ENCODE assay signal across 8 cellular contexts in the genomic region with DNA sequence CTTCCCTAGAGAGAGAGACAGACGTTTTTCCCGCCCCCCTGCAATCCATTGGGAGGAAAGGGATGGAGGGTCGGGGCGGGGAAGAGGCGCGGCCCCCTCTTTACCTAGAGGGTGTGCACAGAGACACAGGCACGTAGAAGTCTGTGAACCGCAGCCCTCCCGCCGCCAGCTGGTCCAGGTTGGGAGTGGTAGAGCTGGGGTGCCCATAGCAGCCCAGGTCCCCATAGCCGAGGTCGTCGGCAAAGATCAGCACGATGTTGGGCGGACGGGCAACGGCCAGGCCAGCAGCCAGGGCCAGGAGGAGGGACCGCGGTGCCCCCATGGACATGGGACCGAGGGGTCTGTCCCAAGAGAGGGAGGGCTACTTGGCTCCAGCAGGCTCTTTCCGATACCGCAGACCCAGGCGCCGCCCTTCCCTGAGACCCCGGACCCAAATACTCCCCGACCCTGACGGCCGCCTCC. TPM values are rescaled to one million over a fixed set of nuclear protein-coding genes. Genes with fewer than 3 reads are reported as not detected.
A peak's percentile ranks its signal among the peaks of the same experiment; 100 is the strongest.
DNase-seq lines count a peak whose midpoint lies in the region; ATAC-seq and TF ChIP-seq lines count a peak whose summit lies in the region.

No MANE protein-coding gene starts in this region.

- 7 to 11% methylated on average over 12 to 28 of the region's 28 CpGs for WGBS in endodermal cell (ENCODE audit: insufficient coverage in 1 of 2, insufficient read length in 1 of 2), 2 experiments

- H3K9me3 Mint-ChIP-seq in CD4-positive, alpha-beta T cell, result no peaks in the 10 kb centered on the region
- H3K9me3 Mint-ChIP-seq in endodermal cell, result no peaks in the 10 kb centered on the region
- no peaks in the 10 kb centered on the region for H3K9me3 Mint-ChIP-seq in naive thymus-derived CD8-positive, alpha-beta T cell

- no peak overlapping the region for H3K9ac ChIP-seq in endodermal cell (ENCODE audit: extremely low read depth, low read length, poor library complexity, severe bottlenecking)

- ATAC-seq in CD4-positive, alpha-beta T cell (ENCODE audit: poor library complexity), result no peak
- ATAC-seq in GM21786 (IDR thresholded peaks at IDR 0.05; ENCODE audit: unreplicated experiment), result peak; percentile 16
- peak in 1 of 2 donors; percentile 5 for ATAC-seq in naive thymus-derived CD8-positive, alpha-beta T cell

- no peaks in the 10 kb centered on the region for H3K9me3 ChIP-seq in CD4-positive, alpha-beta T cell (ENCODE audit: control insufficient read depth, low read length)
- H3K9me3 ChIP-seq in SJCRH30 (replicated peaks) (no peaks in the 10 kb centered on the region), endodermal cell (ENCODE audit: control insufficient read depth, low read length) (no peaks in the 10 kb centered on the region)

- peak overlapping the region; percentile 70 for H3K27ac ChIP-seq in CD4-positive, alpha-beta T cell (ENCODE audit: low read depth, low read length)
- H3K27ac ChIP-seq in SJCRH30 (no peak overlapping the region), endodermal cell (ENCODE audit: low read depth, low read length) (no peak overlapping the region)

- H3K4me1 ChIP-seq in SJCRH30, result no peaks in the 10 kb centered on the region; the same call in 1 of the 2 replicates
- H3K4me1 ChIP-seq in endodermal cell (ENCODE audit: control insufficient read depth, insufficient read depth, low read length), result peaks cover 4% of the 10 kb centered on the region

- H3K36me3 ChIP-seq in SJCRH30 (no peaks in the 10 kb centered on the region), endodermal cell (ENCODE audit: control insufficient read depth, insufficient read depth, low read length) (no peaks in the 10 kb centered on the region)

- H3K27ac Mint-ChIP-seq in CD4-positive, alpha-beta T cell, result peak overlapping the region; percentile 89
- H3K27ac Mint-ChIP-seq in endodermal cell, result no peak overlapping the region
- peak overlapping the region; percentile 45 to 92 (median 71) for H3K27ac Mint-ChIP-seq in naive thymus-derived CD8-positive, alpha-beta T cell

- peaks cover 35% of the 10 kb centered on the region for H3K4me1 Mint-ChIP-seq in CD4-positive, alpha-beta T cell (ENCODE audit: low read depth)
- peaks cover 6% of the 10 kb centered on the region for H3K4me1 Mint-ChIP-seq in endodermal cell
- H3K4me1 Mint-ChIP-seq in naive thymus-derived CD8-positive, alpha-beta T cell, result peaks cover 22 to 40% (median 36%) of the 10 kb centered on the region in 4 donors

- H3K27me3 Mint-ChIP-seq in CD4-positive, alpha-beta T cell, result no peaks in the 10 kb centered on the region
- H3K27me3 Mint-ChIP-seq in endodermal cell (ENCODE audit: insufficient read depth), result peaks cover 16% of the 10 kb centered on the region
- H3K27me3 Mint-ChIP-seq in naive thymus-derived CD8-positive, alpha-beta T cell, result no peaks in the 10 kb centered on the region

- intact Hi-C loops in CD4-positive, alpha-beta T cell (cut with DNase I, micrococcal nuclease), result no loop called here

- POLR2A ChIA-PET in CD4-positive, alpha-beta T cell (lab: Charles Lee), result interaction anchor here (0.7 to 1.4 kb wide), 7 partner anchors 44 to 377 kb away, joined by 3 to 9 read pairs (median 4); a partner anchor contains a TSS
- POLR2A ChIA-PET in naive thymus-derived CD8-positive, alpha-beta T cell (lab: Charles Lee), result interaction anchor here (0.7 to 3.1 kb wide), 9 partner anchors 15 to 436 kb away, joined by 3 to 13 read pairs (median 4); a partner anchor contains a TSS

- peak in 1 of 10 experiments; percentile 9 for DNase-seq in CD4-positive, alpha-beta T cell
- DNase-seq in SJCRH30 (no peak), endodermal cell (peak; percentile 76), dedifferentiated amniotic fluid mesenchymal stem cell (ENCODE audit: extremely low spot score) (no peak), A172 (ENCODE audit: low spot score) (no peak), SK-N-DZ (ENCODE audit: low spot score) (no peak)
- peak in 2 of 10 donors; percentile 18 to 34 for DNase-seq in naive thymus-derived CD8-positive, alpha-beta T cell

- H3K4me3 Mint-ChIP-seq in CD4-positive, alpha-beta T cell, result peak overlapping the region; percentile 89
- peak overlapping the region; percentile 73 for H3K4me3 Mint-ChIP-seq in endodermal cell
- H3K4me3 Mint-ChIP-seq in naive thymus-derived CD8-positive, alpha-beta T cell, result peak overlapping the region; percentile 72 to 87 (median 79)

- H3K27me3 ChIP-seq in CD4-positive, alpha-beta T cell (ENCODE audit: control insufficient read depth, insufficient read depth, low read length), result no peaks in the 10 kb centered on the region
- H3K27me3 ChIP-seq in SJCRH30 (no peaks in the 10 kb centered on the region), endodermal cell (ENCODE audit: control insufficient read depth, insufficient read depth, low read length, poor library complexity, severe bottlenecking) (no peaks in the 10 kb centered on the region)

- peak overlapping the region; percentile 58 for H3K4me3 ChIP-seq in SJCRH30
- H3K4me3 ChIP-seq in endodermal cell (ENCODE audit: low read length), result peak overlapping the region; percentile 82

- peaks cover 17% of the 10 kb centered on the region for H3K36me3 Mint-ChIP-seq in CD4-positive, alpha-beta T cell (ENCODE audit: low read depth)
- H3K36me3 Mint-ChIP-seq in endodermal cell (ENCODE audit: low read depth), result no peaks in the 10 kb centered on the region
- H3K36me3 Mint-ChIP-seq in naive thymus-derived CD8-positive, alpha-beta T cell, result peaks cover 0 to 8% (median 0%) of the 10 kb centered on the region in 3 donors

- no peak for TF ChIP-seq CTCF in CD4-positive, alpha-beta T cell (IDR thresholded peaks at IDR 0.05)
- no peak for TF ChIP-seq CTCF in endodermal cell (conservative IDR thresholded peaks at IDR 0.05)

- CTCF ChIA-PET in CD4-positive, alpha-beta T cell (lab: Charles Lee), result interaction anchor here (1.5 to 2.7 kb wide), 2 partner anchors 65 to 102 kb away, joined by 5 to 9 read pairs; a partner anchor contains a TSS

RNA-seq across cellular contexts. Expression of a gene that starts 0.5 kb away (rescaled TPM):
- total RNA-seq in CD4-positive, alpha-beta T cell, result 10 to 100 TPM; 52.3 to 54.4 TPM
- 1.8 TPM in 2 replicates for total RNA-seq in SJCRH30 (2014; rRNA removed; shearing (Covaris generic))
- 10 to 100 TPM; 28.6 to 30.6 TPM for total RNA-seq in endodermal cell
- 26.8 TPM for polyA plus RNA-seq in endodermal cell (2013, experiment 1 of 2)
- 23.1 TPM for polyA plus RNA-seq in endodermal cell (2013, experiment 2 of 2)
- 10 to 100 TPM; 88.4 to 88.9 TPM for total RNA-seq in naive thymus-derived CD8-positive, alpha-beta T cell
- polyA plus RNA-seq in naive thymus-derived CD8-positive, alpha-beta T cell, result 1 to 10 TPM; 7.2 to 9.3 (median 7.3) TPM
- 12.8 and 14.3 TPM in 2 replicates for total RNA-seq in A172 (2014; rRNA removed; shearing (Covaris generic))
- 6.9 and 11.8 TPM in 2 replicates for polyA plus RNA-seq in SK-N-DZ (2014; cell fraction: cytosol; rRNA removed)
- polyA plus RNA-seq in SK-N-DZ (2014; cell fraction: nucleus; rRNA removed), result 23.9 and 33.5 TPM in 2 replicates

RNA-seq across cellular contexts. Expression of a gene that starts 26.9 kb away (rescaled TPM):
- total RNA-seq in CD4-positive, alpha-beta T cell, result under 1 TPM; 0.31 to 0.52 TPM
- 0.48 and 0.99 TPM in 2 replicates for total RNA-seq in SJCRH30 (2014; rRNA removed; shearing (Covaris generic))
- total RNA-seq in endodermal cell, result 1 to 10 TPM; 1.2 to 1.4 TPM
- 8.8 TPM for polyA plus RNA-seq in endodermal cell (2013, experiment 1 of 2)
- polyA plus RNA-seq in endodermal cell (2013, experiment 2 of 2), result 7.0 TPM
- under 1 TPM; 0.22 to 0.62 TPM for total RNA-seq in naive thymus-derived CD8-positive, alpha-beta T cell
- not detected for polyA plus RNA-seq in naive thymus-derived CD8-positive, alpha-beta T cell
- 7.9 and 10.8 TPM in 2 replicates for total RNA-seq in A172 (2014; rRNA removed; shearing (Covaris generic))
- polyA plus RNA-seq in SK-N-DZ (2014; cell fraction: cytosol; rRNA removed), result 40.5 and 51.3 TPM in 2 replicates
- polyA plus RNA-seq in SK-N-DZ (2014; cell fraction: nucleus; rRNA removed), result 53.5 and 59.1 TPM in 2 replicates

RNA-seq across cellular contexts. Expression of a gene that starts 44.8 kb away (rescaled TPM):
- 100 to 1,000 TPM; 152 to 156 TPM for total RNA-seq in CD4-positive, alpha-beta T cell
- total RNA-seq in SJCRH30 (2014; rRNA removed; shearing (Covaris generic)), result 19.9 and 27.7 TPM in 2 replicates
- total RNA-seq in endodermal cell, result 100 to 1,000 TPM; 108 TPM
- polyA plus RNA-seq in endodermal cell (2013, experiment 1 of 2), result 78.8 TPM
- polyA plus RNA-seq in endodermal cell (2013, experiment 2 of 2), result 76.5 TPM
- total RNA-seq in naive thymus-derived CD8-positive, alpha-beta T cell, result 100 to 1,000 TPM; 205 to 215 TPM
- polyA plus RNA-seq in naive thymus-derived CD8-positive, alpha-beta T cell, result 10 to 100 TPM; 23.0 to 26.9 (median 25.1) TPM
- 27.9 and 30.7 TPM in 2 replicates for total RNA-seq in A172 (2014; rRNA removed; shearing (Covaris generic))
- 26.8 and 53.2 TPM in 2 replicates for polyA plus RNA-seq in SK-N-DZ (2014; cell fraction: cytosol; rRNA removed)
- polyA plus RNA-seq in SK-N-DZ (2014; cell fraction: nucleus; rRNA removed), result 295 and 358 TPM in 2 replicates

RNA-seq across cellular contexts. Expression of a gene that starts 45.1 kb away (rescaled TPM):
- total RNA-seq in CD4-positive, alpha-beta T cell, result not detected
- total RNA-seq in SJCRH30 (2014; rRNA removed; shearing (Covaris generic)), result 0.08 and 0.12 TPM in 2 replicates
- total RNA-seq in endodermal cell, result 10 to 100 TPM in 1 of 2 donors, 1 to 10 TPM in 1; 9.4 to 11.1 TPM
- 9.9 TPM for polyA plus RNA-seq in endodermal cell (2013, experiment 1 of 2)
- polyA plus RNA-seq in endodermal cell (2013, experiment 2 of 2), result 9.9 TPM
- under 1 TPM in 1 of 2 experiments, not detected in 1; 0.05 TPM for total RNA-seq in naive thymus-derived CD8-positive, alpha-beta T cell
- not detected for polyA plus RNA-seq in naive thymus-derived CD8-positive, alpha-beta T cell
- 0.84 and 0.98 TPM in 2 replicates for total RNA-seq in A172 (2014; rRNA removed; shearing (Covaris generic))
- polyA plus RNA-seq in SK-N-DZ (2014; cell fraction: cytosol; rRNA removed), result 2.8 and 2.9 TPM in 2 replicates
- 4.6 and 9.3 TPM in 2 replicates for polyA plus RNA-seq in SK-N-DZ (2014; cell fraction: nucleus; rRNA removed)

RNA-seq across cellular contexts. Expression of a gene that starts 49.3 kb away (rescaled TPM):
- total RNA-seq in CD4-positive, alpha-beta T cell, result 10 to 100 TPM; 59.1 to 68.3 TPM
- total RNA-seq in SJCRH30 (2014; rRNA removed; shearing (Covaris generic)), result 12.6 and 17.1 TPM in 2 replicates
- 100 to 1,000 TPM in 1 of 2 donors, 10 to 100 TPM in 1; 83.5 to 105 TPM for total RNA-seq in endodermal cell
- polyA plus RNA-seq in endodermal cell (2013, experiment 1 of 2), result 58.2 TPM
- polyA plus RNA-seq in endodermal cell (2013, experiment 2 of 2), result 46.6 TPM
- total RNA-seq in naive thymus-derived CD8-positive, alpha-beta T cell, result 10 to 100 TPM; 94.7 to 97.5 TPM
- 1 to 10 TPM in 1 of 3 donors, under 1 TPM in 1, not detected in 1; 0.23 to 1.3 TPM for polyA plus RNA-seq in naive thymus-derived CD8-positive, alpha-beta T cell
- 6.4 and 13.8 TPM in 2 replicates for total RNA-seq in A172 (2014; rRNA removed; shearing (Covaris generic))
- polyA plus RNA-seq in SK-N-DZ (2014; cell fraction: cytosol; rRNA removed), result 19.3 and 21.0 TPM in 2 replicates
- 380 and 392 TPM in 2 replicates for polyA plus RNA-seq in SK-N-DZ (2014; cell fraction: nucleus; rRNA removed)
